ENCODE assay signal across 8 cellular contexts in genomic region chr5:96935556-96936430, GRCh38. TPM values are rescaled to one million over a fixed set of nuclear protein-coding genes. Genes with fewer than 3 reads are reported as not detected.
DNase-seq lines count a peak whose midpoint lies in the region; ATAC-seq and TF ChIP-seq lines count a peak whose summit lies in the region.

LNPEP (plus strand) TSS chr5:96936080; CDS start chr5:96936156, 76 bp downstream.

- TF ChIP-seq POLR2A in vagina (IDR thresholded peaks at IDR 0.05) = peak in 1 of 2 donors; percentile 87

- intact Hi-C loops in T-helper 2 cell treated with Interferon-gamma antibody and Interleukin-4, amounts not matched to agents 100 ng/mL and 5 ng/mL, for 36 hours (cut with micrococcal nuclease) = loop anchor here (1.0 to 2.0 kb wide), 12 partner anchors 26 to 1994 kb away; partner anchors contain the start of genes CAST, CHD1, ELL2 and ERAP1
- intact Hi-C loops in ascending aorta (cut with DNase I) (loop anchor here (1.0 to 10.0 kb wide), 7 partner anchors 128 to 1993 kb away; partner anchors contain the start of genes CAST, CHD1, ERAP1 and RFESD), right cardiac atrium (cut with DNase I) (loop anchor here in 1 of 4 donors (5.0 kb wide), 1 partner anchor 42 kb away; no protein-coding TSS in a partner anchor), vagina (cut with DNase I) (no loop called here)

- under 1% methylated on average over 79 of the region's 79 CpGs for WGBS in right cardiac atrium

- no peaks in the 10 kb centered on the region for H3K27me3 ChIP-seq in ascending aorta
- no peaks in the 10 kb centered on the region for H3K27me3 ChIP-seq in right cardiac atrium (ENCODE audit: control insufficient read depth, insufficient read depth)
- no peaks in the 10 kb centered on the region for H3K27me3 ChIP-seq in vagina

- no peaks in the 10 kb centered on the region for H3K9me3 ChIP-seq in ascending aorta
- no peaks in the 10 kb centered on the region for H3K9me3 ChIP-seq in right cardiac atrium (ENCODE audit: control insufficient read depth, low read length)
- H3K9me3 ChIP-seq in vagina = no peaks in the 10 kb centered on the region

- ATAC-seq in GM18498 (IDR thresholded peaks at IDR 0.05; ENCODE audit: unreplicated experiment) (peak; percentile 53), HG02943 (IDR thresholded peaks at IDR 0.05; ENCODE audit: low read depth, unreplicated experiment) (peak; percentile 49), right cardiac atrium (peak; percentile 93 to 94)

- H3K4me1 ChIP-seq in ascending aorta = peaks cover 4 to 13% of the 10 kb centered on the region in 2 donors
- no peaks in the 10 kb centered on the region for H3K4me1 ChIP-seq in right cardiac atrium (ENCODE audit: control insufficient read depth, insufficient read depth, low read length)
- H3K4me1 ChIP-seq in vagina = peaks cover 33% of the 10 kb centered on the region

- TF ChIP-seq CTCF in ascending aorta (IDR thresholded peaks at IDR 0.05) (peak in 1 of 3 experiments; percentile 11), vagina (IDR thresholded peaks at IDR 0.05) (no peak)

- H3K36me3 ChIP-seq in ascending aorta (no peaks in the 10 kb centered on the region), vagina (no peaks in the 10 kb centered on the region)

- H3K27ac ChIP-seq in ascending aorta (peak within 1 kb of the TSS; percentile 92 to 94), right cardiac atrium (ENCODE audit: low read length) (peak within 1 kb of the TSS; percentile 97), vagina (peak within 1 kb of the TSS; percentile 97)

- peak within 1 kb of the TSS; percentile 90 to 95 for H3K4me3 ChIP-seq in ascending aorta
- peak within 1 kb of the TSS; percentile 94 for H3K4me3 ChIP-seq in right cardiac atrium (ENCODE audit: low read length)
- peak within 1 kb of the TSS; percentile 80 to 90 for H3K4me3 ChIP-seq in vagina

- DNase-seq in NCI-H187 treated with DMSO at 0.1 percent for 48 hours (lab: John Stamatoyannopoulos, UW) (peak; percentile 87), ascending aorta (ENCODE audit: low spot score in 2 of 2) (peak; percentile 92 to 98), right cardiac atrium (peak; percentile 96 to 98 (median 98)), putamen (ENCODE audit: low spot score) (peak; percentile 97), vagina (ENCODE audit: extremely low spot score in 2 of 2) (peak; percentile 96 to 97)

RNA-seq across cellular contexts. Expression of gene LNPEP, which starts in this region (rescaled TPM):
- total RNA-seq in T-helper 2 cell treated with Interferon-gamma antibody and Interleukin-4, amounts not matched to agents 100 ng/mL and 5 ng/mL, for 36 hours = 68.6 and 72.4 TPM in 2 replicates
- 35.3 TPM for total RNA-seq in ascending aorta
- total RNA-seq in right cardiac atrium = 10 to 100 TPM; 56.5 to 70.1 (median 63.6) TPM
- polyA plus RNA-seq in right cardiac atrium = 15.7 TPM
- total RNA-seq in vagina = 33.9 TPM

Comparison
In these comparisons a context has a peak if more than half of its experiments do, and no peak if none do; other contexts are left out.
1. Peak in every context shown above with its lines: DNase-seq, ATAC-seq, H3K4me3 ChIP-seq and H3K27ac ChIP-seq.